Comparison of ENCODE assay signal across 8 cellular contexts in the genomic region with DNA sequence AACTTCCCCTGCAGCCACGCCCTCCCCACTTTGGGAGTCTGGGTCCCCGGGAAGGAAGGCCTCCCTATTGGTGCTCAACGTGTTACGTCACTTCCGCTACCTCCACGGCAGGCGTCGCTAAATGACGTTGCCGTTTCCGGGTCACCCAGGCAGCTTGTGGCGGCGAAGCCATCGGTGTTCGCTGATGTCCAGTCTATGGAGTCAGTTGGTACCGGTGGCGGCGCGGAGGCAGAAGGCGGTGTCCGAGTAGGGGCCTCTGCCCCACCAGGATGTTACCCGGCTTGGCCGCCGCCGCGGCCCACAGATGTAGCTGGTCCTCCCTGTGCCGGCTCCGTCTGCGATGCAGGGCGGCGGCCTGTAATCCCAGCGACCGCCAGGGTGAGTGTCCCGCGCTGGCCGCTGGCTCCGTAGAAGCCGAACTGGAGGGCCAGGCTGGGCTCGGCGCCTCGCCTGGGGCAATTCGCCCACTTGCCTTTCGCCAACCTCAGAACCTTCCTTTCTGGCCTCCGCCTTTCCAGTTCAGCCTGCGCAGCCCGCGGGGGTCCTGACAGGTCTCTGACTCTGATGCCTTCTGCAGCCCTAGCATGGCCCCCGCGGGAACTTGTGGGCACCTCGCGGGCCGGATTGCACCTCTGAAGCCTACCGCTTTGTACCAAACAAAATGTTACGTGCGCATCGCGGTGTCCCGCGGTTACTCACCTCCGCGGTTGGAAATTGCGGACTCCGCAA. TPM values are rescaled to one million over a fixed set of nuclear protein-coding genes. Genes with fewer than 3 reads are reported as not detected.
A peak's percentile ranks its signal among the peaks of the same experiment; 100 is the strongest.
DNase-seq lines count a peak whose midpoint lies in the region; ATAC-seq and TF ChIP-seq lines count a peak whose summit lies in the region.

A gene (plus strand): TSS at position 148 of the 729 bp plus-strand sequence. CDS start 122 bp downstream, at position 270.

- TF ChIP-seq CTCF in CD8-positive, alpha-beta T cell (IDR thresholded peaks at IDR 0.05) = no peak
- peak in 1 of 3 donors; percentile 14 for TF ChIP-seq CTCF in lower leg skin (IDR thresholded peaks at IDR 0.05)

- peaks cover 39% of the 10 kb centered on the region for H3K4me1 Mint-ChIP-seq in CD8-positive, alpha-beta T cell (ENCODE audit: low read depth)
- H3K4me1 Mint-ChIP-seq in activated CD4-positive, alpha-beta memory T cell treated with anti-CD3 and anti-CD28 coated beads for 36 hours (ENCODE audit: low read depth) = peaks cover 28% of the 10 kb centered on the region

- peaks cover 8% of the 10 kb centered on the region for H3K36me3 Mint-ChIP-seq in CD8-positive, alpha-beta T cell
- peaks cover 4% of the 10 kb centered on the region for H3K36me3 Mint-ChIP-seq in activated CD4-positive, alpha-beta memory T cell treated with anti-CD3 and anti-CD28 coated beads for 36 hours

- H3K4me1 ChIP-seq in CD8-positive, alpha-beta T cell (ENCODE audit: insufficient read depth, low read length) = peaks cover 20% of the 10 kb centered on the region

- no peaks in the 10 kb centered on the region for H3K27me3 ChIP-seq in CD8-positive, alpha-beta T cell (ENCODE audit: insufficient read depth, low read length)

- POLR2A ChIA-PET in CD8-positive, alpha-beta T cell (lab: Charles Lee) = interaction anchor here (1.0 kb wide), 1 partner anchor 11 kb away, joined by 3 read pairs; no protein-coding TSS in a partner anchor
- POLR2A ChIA-PET in activated CD4-positive, alpha-beta memory T cell treated with anti-CD3 and anti-CD28 coated beads for 36 hours (lab: Charles Lee) = interaction anchor here (0.6 to 3.0 kb wide), 2 partner anchors 50 to 55 kb away, joined by 3 to 10 read pairs; a partner anchor contains a TSS

- H3K4me3 Mint-ChIP-seq in CD8-positive, alpha-beta T cell = peak within 1 kb of the TSS; percentile 95
- H3K4me3 Mint-ChIP-seq in activated CD4-positive, alpha-beta memory T cell treated with anti-CD3 and anti-CD28 coated beads for 36 hours = peak within 1 kb of the TSS; percentile 98

- TF ChIP-seq POLR2A in lower leg skin (IDR thresholded peaks at IDR 0.05) = peak in 1 of 2 donors; percentile 5

- peak within 1 kb of the TSS; percentile 83 for H3K27ac ChIP-seq in CD8-positive, alpha-beta T cell (ENCODE audit: low read depth, low read length)

- intact Hi-C loops in CD8-positive, alpha-beta T cell (cut with DNase I, micrococcal nuclease) = loop anchor here (1.0 to 5.0 kb wide), 3 partner anchors 33 to 667 kb away; a partner anchor contains a TSS
- intact Hi-C loops in activated CD4-positive, alpha-beta memory T cell treated with anti-CD3 and anti-CD28 coated beads for 36 hours (cut with micrococcal nuclease) = loop anchor here (1.0 kb wide), 1 partner anchor 55 kb away; a partner anchor contains a TSS
- intact Hi-C loops in lower leg skin (cut with DNase I; ENCODE audit: low total_unique reads) = no loop called here

- CTCF ChIA-PET in CD8-positive, alpha-beta T cell (lab: Charles Lee) = interaction anchor here (1.2 to 1.3 kb wide), 2 partner anchors 24 to 56 kb away, joined by 3 to 4 read pairs; a partner anchor contains a TSS
- CTCF ChIA-PET in activated CD4-positive, alpha-beta memory T cell treated with anti-CD3 and anti-CD28 coated beads for 36 hours (lab: Charles Lee) = interaction anchor here (0.8 kb wide), 1 partner anchor 10 kb away, joined by 3 read pairs; no protein-coding TSS in a partner anchor

- peak within 1 kb of the TSS; percentile 77 for H3K4me3 ChIP-seq in CD8-positive, alpha-beta T cell (ENCODE audit: low read depth, low read length)
- H3K4me3 ChIP-seq in lower leg skin (ENCODE audit: low read depth, poor library complexity, severe bottlenecking) = peak within 1 kb of the TSS; percentile 82

- no peaks in the 10 kb centered on the region for H3K27me3 Mint-ChIP-seq in CD8-positive, alpha-beta T cell (ENCODE audit: low read depth)
- no peaks in the 10 kb centered on the region for H3K27me3 Mint-ChIP-seq in activated CD4-positive, alpha-beta memory T cell treated with anti-CD3 and anti-CD28 coated beads for 36 hours

- DNase-seq in CD8-positive, alpha-beta T cell = peak; percentile 84 to 96 (median 91)
- DNase-seq in HK-2 (ENCODE audit: unreplicated experiment) (peak; percentile 94), NCI-H82 treated with DMSO at 0.1 percent for 48 hours (lab: John Stamatoyannopoulos, UW; ENCODE audit: unreplicated experiment) (peak; percentile 79), ecto neural progenitor cell (ENCODE audit: low spot score) (peak; percentile 94), lower leg skin (ENCODE audit: low spot score in 2 of 2) (peak; percentile 96 to 99)
- peak; percentile 96 for DNase-seq in activated CD4-positive, alpha-beta memory T cell treated with anti-CD3 and anti-CD28 coated beads for 36 hours
- DNase-seq in stimulated activated CD4-positive, alpha-beta T cell treated with anti-CD3 and anti-CD28 coated beads, Interleukin-4, amount 100 ng/mL, for 48 hours (ENCODE audit: low read depth in 2 of 2) = peak; percentile 82 to 88

- H3K36me3 ChIP-seq in CD8-positive, alpha-beta T cell (ENCODE audit: insufficient read depth, low read length) = no peaks in the 10 kb centered on the region

- H3K9me3 ChIP-seq in CD8-positive, alpha-beta T cell (ENCODE audit: low read length) = no peaks in the 10 kb centered on the region

- 0% methylated on average over 29 to 59 of the region's 63 CpGs for WGBS in lower leg skin, 2 donors

- no peaks in the 10 kb centered on the region for H3K9me3 Mint-ChIP-seq in CD8-positive, alpha-beta T cell
- no peaks in the 10 kb centered on the region for H3K9me3 Mint-ChIP-seq in activated CD4-positive, alpha-beta memory T cell treated with anti-CD3 and anti-CD28 coated beads for 36 hours

- H3K27ac Mint-ChIP-seq in CD8-positive, alpha-beta T cell = peak within 1 kb of the TSS; percentile 98
- peak within 1 kb of the TSS; percentile 89 for H3K27ac Mint-ChIP-seq in activated CD4-positive, alpha-beta memory T cell treated with anti-CD3 and anti-CD28 coated beads for 36 hours

- peak; percentile 94 for ATAC-seq in CD8-positive, alpha-beta T cell
- ATAC-seq in GM19452 (IDR thresholded peaks at IDR 0.05; ENCODE audit: unreplicated experiment) = peak; percentile 97

RNA-seq across cellular contexts. Expression of the gene that starts here (rescaled TPM):
- 10 to 100 TPM; 16.3 to 18.7 TPM for total RNA-seq in CD8-positive, alpha-beta T cell
- total RNA-seq in activated CD4-positive, alpha-beta memory T cell treated with anti-CD3 and anti-CD28 coated beads for 36 hours = 10 to 100 TPM; 43.3 to 48.3 TPM
- total RNA-seq in lower leg skin = 10 to 100 TPM; 32.2 to 40.8 (median 34.8) TPM

Comparison
In these comparisons a context has a peak if more than half of its experiments do, and no peak if none do; other contexts are left out.
1. Peak in every context shown above with its lines: DNase-seq, ATAC-seq, H3K4me3 ChIP-seq and H3K27ac ChIP-seq.